Comparison of ENCODE assay signal across 8 cellular contexts in the genomic region with DNA sequence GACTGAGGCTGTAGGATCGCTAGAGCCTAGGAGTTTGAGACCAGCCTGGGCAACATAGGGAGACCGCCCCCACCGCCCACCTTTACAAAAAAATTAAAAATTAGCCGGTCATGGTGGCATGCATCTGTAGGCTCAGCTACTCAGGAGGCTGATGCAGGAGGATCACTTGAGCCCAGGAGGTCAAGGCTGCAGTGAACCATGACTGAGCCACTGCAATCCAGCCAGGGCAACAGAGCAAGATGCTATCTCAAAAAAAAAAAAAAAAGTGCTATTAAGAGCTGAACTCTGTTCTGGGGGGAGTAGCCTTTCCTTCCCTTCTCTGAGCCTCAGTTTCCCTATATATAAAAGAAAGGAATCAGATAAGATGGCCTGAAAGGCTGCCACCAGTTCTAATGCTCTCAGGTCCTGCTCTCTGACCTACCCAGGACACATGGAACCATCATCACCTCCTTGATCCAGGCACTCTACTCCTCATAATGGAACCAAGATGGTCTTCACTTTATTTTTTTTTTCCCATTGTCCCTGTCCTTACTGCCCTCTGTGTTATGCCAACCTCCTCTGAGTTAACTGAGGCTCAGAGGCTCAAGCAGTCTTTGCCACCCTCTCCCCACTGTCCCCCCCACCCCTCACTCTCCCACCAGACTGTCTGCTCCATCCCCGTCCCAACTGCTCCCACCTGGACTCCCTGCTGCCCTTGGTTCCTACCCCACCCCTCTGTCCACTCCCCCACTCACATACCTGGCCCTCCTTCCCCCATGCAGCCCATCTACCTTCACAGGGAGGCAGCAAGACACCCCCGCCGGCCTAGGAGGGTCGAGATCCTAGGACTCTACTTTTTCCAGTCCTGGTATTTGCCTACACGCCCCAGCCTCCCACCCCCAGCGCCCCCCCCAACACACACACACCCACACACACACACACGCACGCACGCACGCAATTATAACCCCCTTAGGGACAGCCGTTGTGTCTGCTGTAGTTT. TPM values are rescaled to one million over a fixed set of nuclear protein-coding genes. Genes with fewer than 3 reads are reported as not detected.
DNase-seq lines count a peak whose midpoint lies in the region; ATAC-seq, FAIRE-seq and TF ChIP-seq lines count a peak whose summit lies in the region.

No MANE protein-coding gene starts in this region.

- H3K27ac Mint-ChIP-seq in activated CD8-positive, alpha-beta memory T cell treated with anti-CD3 and anti-CD28 coated beads, Interleukin-2, amount 10 ng/mL, durations not matched to agents 7 days and 5 days, result no peak overlapping the region
- peak overlapping the region; percentile 96 for H3K27ac Mint-ChIP-seq in activated naive CD8-positive, alpha-beta T cell treated with anti-CD3 and anti-CD28 coated beads, Interleukin-2, amount 10 ng/mL, durations not matched to agents 7 days and 5 days

- H4K20me1 ChIP-seq in keratinocyte (ENCODE audit: control insufficient read depth, extremely low read depth, insufficient read depth, low read length), result no peaks in the 10 kb centered on the region

- no peak for FAIRE-seq in keratinocyte (lab: Jason Lieb, UNC)

- dilution Hi-C loops in keratinocyte (cut with MboI; ENCODE audit: extremely low pct_ligation_motif_present, low sequenced_read_pairs), result no loop called here

- H3K4me3 Mint-ChIP-seq in activated CD8-positive, alpha-beta memory T cell treated with anti-CD3 and anti-CD28 coated beads, Interleukin-2, amount 10 ng/mL, durations not matched to agents 7 days and 5 days, result peak overlapping the region; percentile 71
- H3K4me3 Mint-ChIP-seq in activated naive CD8-positive, alpha-beta T cell treated with anti-CD3 and anti-CD28 coated beads, Interleukin-2, amount 10 ng/mL, durations not matched to agents 7 days and 5 days, result peak overlapping the region; percentile 88

- H3K4me3 ChIP-seq in keratinocyte (ENCODE audit: control insufficient read depth in 2 of 3, extremely low read depth in 1 of 3, insufficient read depth in 2 of 3, low read depth in 1 of 3, low read length in 3 of 3) (peak overlapping the region in 2 of 3 experiments; percentile 32 to 40), thoracic aorta (peak overlapping the region; percentile 76)

- H3K36me3 ChIP-seq in keratinocyte (ENCODE audit: control insufficient read depth in 2 of 2, extremely low read depth in 1 of 2, insufficient read depth in 2 of 2, low read length in 2 of 2) (no peaks in the 10 kb centered on the region), thoracic aorta (no peaks in the 10 kb centered on the region)

- H3K9me3 ChIP-seq in keratinocyte (ENCODE audit: control insufficient read depth, low read depth, low read length) (no peaks in the 10 kb centered on the region), thoracic aorta (no peaks in the 10 kb centered on the region)

- no peak for DNase-seq in activated CD8-positive, alpha-beta memory T cell treated with anti-CD3 and anti-CD28 coated beads, Interleukin-2, amount 10 ng/mL, durations not matched to agents 7 days and 5 days
- DNase-seq in activated CD8-positive, alpha-beta memory T cell treated with anti-CD3 and anti-CD28 coated beads for 24 hours, result no peak
- no peak for DNase-seq in activated naive CD8-positive, alpha-beta T cell treated with anti-CD3 and anti-CD28 coated beads, Interleukin-2, amount 10 ng/mL, durations not matched to agents 7 days and 5 days
- no peak for DNase-seq in keratinocyte (ENCODE audit: low read depth, low spot score)
- no peak for DNase-seq in thoracic aorta (ENCODE audit: low spot score)
- DNase-seq in medulla oblongata (ENCODE audit: extremely low spot score), result no peak

- H3K27me3 ChIP-seq in keratinocyte (ENCODE audit: control insufficient read depth, extremely low read depth, insufficient read depth, low read length) (no peaks in the 10 kb centered on the region), thoracic aorta (replicated peaks; ENCODE audit: insufficient read depth) (no peaks in the 10 kb centered on the region)

- no peaks in the 10 kb centered on the region for H3K36me3 Mint-ChIP-seq in activated CD8-positive, alpha-beta memory T cell treated with anti-CD3 and anti-CD28 coated beads, Interleukin-2, amount 10 ng/mL, durations not matched to agents 7 days and 5 days
- H3K36me3 Mint-ChIP-seq in activated naive CD8-positive, alpha-beta T cell treated with anti-CD3 and anti-CD28 coated beads, Interleukin-2, amount 10 ng/mL, durations not matched to agents 7 days and 5 days, result no peaks in the 10 kb centered on the region

- POLR2A ChIA-PET in activated naive CD8-positive, alpha-beta T cell treated with anti-CD3 and anti-CD28 coated beads, Interleukin-2, amount 10 ng/mL, durations not matched to agents 7 days and 5 days (lab: Charles Lee), result interaction anchor here (0.8 to 7.5 kb wide), 8 partner anchors 15 to 1117 kb away, joined by 3 to 171 read pairs (median 9); partner anchors contain the start of genes EIF1 and SMARCE1

- H3K27ac ChIP-seq in keratinocyte (ENCODE audit: control insufficient read depth, insufficient read depth, low read length) (peak overlapping the region; percentile 90), thoracic aorta (no peak overlapping the region)

- H3K4me1 ChIP-seq in keratinocyte (ENCODE audit: control insufficient read depth, extremely low read depth, insufficient read depth, low read length) (peaks cover 61% of the 10 kb centered on the region), thoracic aorta (ENCODE audit: control insufficient read depth in 1 of 2, low read depth in 2 of 2) (peaks cover 4 to 14% of the 10 kb centered on the region in 2 donors)

- H3K4me1 Mint-ChIP-seq in activated CD8-positive, alpha-beta memory T cell treated with anti-CD3 and anti-CD28 coated beads, Interleukin-2, amount 10 ng/mL, durations not matched to agents 7 days and 5 days, result peaks cover 39% of the 10 kb centered on the region
- H3K4me1 Mint-ChIP-seq in activated naive CD8-positive, alpha-beta T cell treated with anti-CD3 and anti-CD28 coated beads, Interleukin-2, amount 10 ng/mL, durations not matched to agents 7 days and 5 days, result peaks cover 28% of the 10 kb centered on the region

- CTCF ChIA-PET in activated CD8-positive, alpha-beta memory T cell treated with anti-CD3 and anti-CD28 coated beads, Interleukin-2, amount 10 ng/mL, durations not matched to agents 7 days and 5 days (lab: Charles Lee), result interaction anchor here (0.7 to 12.7 kb wide), 18 partner anchors 7 to 1018 kb away, joined by 3 to 558 read pairs (median 4); partner anchors contain the start of genes EIF1, ODAD4 and SMARCE1

- no peaks in the 10 kb centered on the region for H3K79me2 ChIP-seq in keratinocyte (ENCODE audit: control insufficient read depth, insufficient read depth, low read length)

- H3K9me1 ChIP-seq in keratinocyte (ENCODE audit: control insufficient read depth, extremely low read depth, insufficient read depth, low read length), result no peaks in the 10 kb centered on the region

- H3K9ac ChIP-seq in keratinocyte (ENCODE audit: control insufficient read depth, extremely low read depth, insufficient read depth, low read length), result peak overlapping the region; percentile 85

- peaks cover 13% of the 10 kb centered on the region for H3K27me3 Mint-ChIP-seq in activated CD8-positive, alpha-beta memory T cell treated with anti-CD3 and anti-CD28 coated beads, Interleukin-2, amount 10 ng/mL, durations not matched to agents 7 days and 5 days
- peaks cover 13% of the 10 kb centered on the region for H3K27me3 Mint-ChIP-seq in activated naive CD8-positive, alpha-beta T cell treated with anti-CD3 and anti-CD28 coated beads, Interleukin-2, amount 10 ng/mL, durations not matched to agents 7 days and 5 days

- no peaks in the 10 kb centered on the region for H3K9me3 Mint-ChIP-seq in activated CD8-positive, alpha-beta memory T cell treated with anti-CD3 and anti-CD28 coated beads, Interleukin-2, amount 10 ng/mL, durations not matched to agents 7 days and 5 days (ENCODE audit: low read depth)
- H3K9me3 Mint-ChIP-seq in activated naive CD8-positive, alpha-beta T cell treated with anti-CD3 and anti-CD28 coated beads, Interleukin-2, amount 10 ng/mL, durations not matched to agents 7 days and 5 days, result no peaks in the 10 kb centered on the region

- H3K4me2 ChIP-seq in keratinocyte (ENCODE audit: control insufficient read depth, extremely low read depth, insufficient read depth, low read depth, low read length), result peak overlapping the region; percentile 86

- H2AFZ ChIP-seq in keratinocyte (ENCODE audit: control insufficient read depth, low read length), result no peak overlapping the region

- TF ChIP-seq CTCF in keratinocyte (optimal IDR thresholded peaks at IDR 0.05 in 1 of 3, IDR thresholded peaks at IDR 0.05 in 1 of 3, conservative IDR thresholded peaks at IDR 0.05 in 1 of 3; ENCODE audit: extremely low read depth in 1 of 3, insufficient read depth in 2 of 3, low read length in 3 of 3) (no peak), thoracic aorta (IDR thresholded peaks at IDR 0.05) (no peak)

- no peak for ATAC-seq in activated CD8-positive, alpha-beta memory T cell treated with anti-CD3 and anti-CD28 coated beads, Interleukin-2, amount 10 ng/mL, durations not matched to agents 7 days and 5 days
- ATAC-seq in activated naive CD8-positive, alpha-beta T cell treated with anti-CD3 and anti-CD28 coated beads, Interleukin-2, amount 10 ng/mL, durations not matched to agents 7 days and 5 days (ENCODE audit: low read depth), result no peak
- no peak for ATAC-seq in thoracic aorta (ENCODE audit: insufficient number of reproducible peaks, low FRiP score, low read depth)
- no peak for ATAC-seq in GM19395 (IDR thresholded peaks at IDR 0.05; ENCODE audit: unreplicated experiment)
- no peak for ATAC-seq in GM19467 (IDR thresholded peaks at IDR 0.05; ENCODE audit: unreplicated experiment)

RNA-seq across cellular contexts. Expression of gene EIF1, which starts 23.8 kb away (rescaled TPM):
- 100 to 1,000 TPM; 593 to 900 TPM for total RNA-seq in activated CD8-positive, alpha-beta memory T cell treated with anti-CD3 and anti-CD28 coated beads, Interleukin-2, amount 10 ng/mL, durations not matched to agents 7 days and 5 days
- total RNA-seq in activated naive CD8-positive, alpha-beta T cell treated with anti-CD3 and anti-CD28 coated beads, Interleukin-2, amount 10 ng/mL, durations not matched to agents 7 days and 5 days, result 100 to 1,000 TPM; 682 to 723 TPM
- polyA plus RNA-seq in keratinocyte, result 236 to 308 TPM (median 272 TPM) in 3 replicates
- 1,255 TPM for polyA plus RNA-seq in keratinocyte (2011; ENCODE audit: low read depth)
- 367 and 580 TPM in 2 replicates for polyA plus RNA-seq in keratinocyte (2011; cell fraction: cytosol; rRNA removed)
- polyA plus RNA-seq in keratinocyte (2011; cell fraction: nucleus; rRNA removed), result 378 and 447 TPM in 2 replicates
- polyA plus RNA-seq in keratinocyte (2012; ENCODE audit: low replicate concordance), result 695 and 2,008 TPM in 2 replicates
- polyA minus RNA-seq in keratinocyte, result 71.7 to 141 TPM (median 108 TPM) in 3 replicates
- polyA minus RNA-seq in keratinocyte (2011; cell fraction: cytosol; rRNA and poly(A)+ RNA removed), result 100 TPM
- 71.1 and 103 TPM in 2 replicates for polyA minus RNA-seq in keratinocyte (2011; cell fraction: nucleus; rRNA and poly(A)+ RNA removed)
- 100 to 1,000 TPM; 167 to 318 TPM for total RNA-seq in thoracic aorta

RNA-seq across cellular contexts. Expression of gene KRT17, which starts 40.5 kb away (rescaled TPM):
- under 1 TPM in 1 of 2 experiments, not detected in 1; 0.80 TPM for total RNA-seq in activated CD8-positive, alpha-beta memory T cell treated with anti-CD3 and anti-CD28 coated beads, Interleukin-2, amount 10 ng/mL, durations not matched to agents 7 days and 5 days
- total RNA-seq in activated naive CD8-positive, alpha-beta T cell treated with anti-CD3 and anti-CD28 coated beads, Interleukin-2, amount 10 ng/mL, durations not matched to agents 7 days and 5 days, result not detected
- polyA plus RNA-seq in keratinocyte, result 6,440 to 12,579 TPM (median 8,666 TPM) in 3 replicates
- polyA plus RNA-seq in keratinocyte (2011; ENCODE audit: low read depth), result 46,546 TPM
- 6,491 and 12,585 TPM in 2 replicates for polyA plus RNA-seq in keratinocyte (2011; cell fraction: cytosol; rRNA removed)
- polyA plus RNA-seq in keratinocyte (2011; cell fraction: nucleus; rRNA removed), result 12,033 and 13,742 TPM in 2 replicates
- 5,743 and 13,877 TPM in 2 replicates for polyA plus RNA-seq in keratinocyte (2012; ENCODE audit: low replicate concordance)
- 5,137 to 9,087 TPM (median 7,073 TPM) in 3 replicates for polyA minus RNA-seq in keratinocyte
- polyA minus RNA-seq in keratinocyte (2011; cell fraction: cytosol; rRNA and poly(A)+ RNA removed), result 14,086 TPM
- 4,848 and 5,061 TPM in 2 replicates for polyA minus RNA-seq in keratinocyte (2011; cell fraction: nucleus; rRNA and poly(A)+ RNA removed)
- 10 to 100 TPM; 74.7 to 87.1 TPM for total RNA-seq in thoracic aorta

RNA-seq across cellular contexts. Expression of gene GAST, which starts 47.3 kb away (rescaled TPM):
- not detected for total RNA-seq in activated CD8-positive, alpha-beta memory T cell treated with anti-CD3 and anti-CD28 coated beads, Interleukin-2, amount 10 ng/mL, durations not matched to agents 7 days and 5 days
- total RNA-seq in activated naive CD8-positive, alpha-beta T cell treated with anti-CD3 and anti-CD28 coated beads, Interleukin-2, amount 10 ng/mL, durations not matched to agents 7 days and 5 days, result not detected
- 0.40 to 4.8 TPM (median 0.87 TPM) in 3 replicates for polyA plus RNA-seq in keratinocyte
- polyA plus RNA-seq in keratinocyte (2011; ENCODE audit: low read depth), result 4.0 TPM
- 2.4 and 3.9 TPM in 2 replicates for polyA plus RNA-seq in keratinocyte (2011; cell fraction: cytosol; rRNA removed)
- polyA plus RNA-seq in keratinocyte (2011; cell fraction: nucleus; rRNA removed), result 1.4 and 2.1 TPM in 2 replicates
- polyA plus RNA-seq in keratinocyte (2012; ENCODE audit: low replicate concordance), result 2.0 and 15.0 TPM in 2 replicates
- polyA minus RNA-seq in keratinocyte, result 0.76 TPM in 1 of 3 replicates, not detected in the others
- polyA minus RNA-seq in keratinocyte (2011; cell fraction: cytosol; rRNA and poly(A)+ RNA removed), result not detected
- not detected in 2 replicates for polyA minus RNA-seq in keratinocyte (2011; cell fraction: nucleus; rRNA and poly(A)+ RNA removed)
- not detected for total RNA-seq in thoracic aorta

RNA-seq across cellular contexts. Expression of gene KRT16, which starts 52.3 kb away (rescaled TPM):
- total RNA-seq in activated CD8-positive, alpha-beta memory T cell treated with anti-CD3 and anti-CD28 coated beads, Interleukin-2, amount 10 ng/mL, durations not matched to agents 7 days and 5 days, result not detected
- total RNA-seq in activated naive CD8-positive, alpha-beta T cell treated with anti-CD3 and anti-CD28 coated beads, Interleukin-2, amount 10 ng/mL, durations not matched to agents 7 days and 5 days, result not detected
- 1,163 to 4,746 TPM (median 1,851 TPM) in 3 replicates for polyA plus RNA-seq in keratinocyte
- polyA plus RNA-seq in keratinocyte (2011; ENCODE audit: low read depth), result 20,474 TPM
- 1,428 and 3,010 TPM in 2 replicates for polyA plus RNA-seq in keratinocyte (2011; cell fraction: cytosol; rRNA removed)
- polyA plus RNA-seq in keratinocyte (2011; cell fraction: nucleus; rRNA removed), result 2,522 and 2,889 TPM in 2 replicates
- polyA plus RNA-seq in keratinocyte (2012; ENCODE audit: low replicate concordance), result 1,329 and 6,837 TPM in 2 replicates
- polyA minus RNA-seq in keratinocyte, result 1,159 to 3,059 TPM (median 1,751 TPM) in 3 replicates
- 3,006 TPM for polyA minus RNA-seq in keratinocyte (2011; cell fraction: cytosol; rRNA and poly(A)+ RNA removed)
- 1,076 and 1,184 TPM in 2 replicates for polyA minus RNA-seq in keratinocyte (2011; cell fraction: nucleus; rRNA and poly(A)+ RNA removed)
- 10 to 100 TPM in 1 of 2 donors, 1 to 10 TPM in 1; 6.5 to 16.8 TPM for total RNA-seq in thoracic aorta

Comparison
In these comparisons a context has a peak if more than half of its experiments do, and no peak if none do; other contexts are left out.
1. RNA of gene KRT17, which starts 40.5 kb away (total RNA-seq): 74.7 to 87.1 TPM in thoracic aorta; 0.80 TPM in activated CD8-positive, alpha-beta memory T cell treated with anti-CD3 and anti-CD28 coated beads, Interleukin-2, amount 10 ng/mL, durations not matched to agents 7 days and 5 days and not detected in activated naive CD8-positive, alpha-beta T cell treated with anti-CD3 and anti-CD28 coated beads, Interleukin-2, amount 10 ng/mL, durations not matched to agents 7 days and 5 days; every median in the first group is over 10 times any median in the second.